Comparison of ENCODE assay signal across 1 cellular context in the genomic region with DNA sequence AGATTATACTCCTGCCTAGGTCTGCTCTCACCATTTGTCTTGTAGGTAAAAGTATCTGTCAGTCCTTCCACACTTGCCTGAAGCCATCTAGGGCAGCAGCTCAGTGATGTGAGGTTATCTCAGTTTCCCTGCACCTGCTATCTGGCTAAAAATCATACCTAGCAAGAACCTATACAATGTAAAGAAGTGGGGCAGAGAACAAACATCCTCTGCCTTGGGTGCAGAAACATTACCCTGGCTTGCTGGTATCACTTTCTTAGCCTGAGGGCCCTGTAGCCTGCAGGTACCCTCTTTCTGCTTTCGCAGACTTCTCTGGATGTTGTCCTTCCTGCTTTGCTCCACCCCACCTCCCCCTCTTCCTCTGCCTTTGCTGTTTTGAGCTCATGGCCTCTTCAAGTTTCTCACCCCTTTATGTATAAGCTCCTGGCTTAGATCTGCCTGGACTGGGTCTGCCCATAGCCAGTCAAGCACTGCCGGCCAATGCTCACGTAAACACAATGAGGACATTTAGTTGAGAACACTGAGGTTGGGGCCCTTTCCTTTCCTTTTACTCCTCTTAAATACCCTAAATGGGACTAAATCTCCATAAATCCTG.
TF ChIP-seq lines count a peak whose summit lies in the region.

No MANE protein-coding gene starts in this region.

TF ChIP-seq in WTC11, 78 proteins besides CTCF, POLR2A, EP300 and RAD21 (continued from another document):
- no peak for TF ChIP-seq AFF4 (CRISPR knock-in tag; IDR thresholded peaks at IDR 0.05; ENCODE audit: borderline replicate concordance)
- TF ChIP-seq TEAD4 (CRISPR knock-in tag; IDR thresholded peaks at IDR 0.05) = no peak
- TF ChIP-seq FOXK1 (CRISPR knock-in tag; IDR thresholded peaks at IDR 0.05) = no peak
- no peak for TF ChIP-seq ZNF219 (CRISPR knock-in tag; IDR thresholded peaks at IDR 0.05; ENCODE audit: borderline replicate concordance)
TF ChIP-seq in WTC11: peak in this region for 0.
